ENCODE assay signal across 22 cellular contexts in the genomic region with DNA sequence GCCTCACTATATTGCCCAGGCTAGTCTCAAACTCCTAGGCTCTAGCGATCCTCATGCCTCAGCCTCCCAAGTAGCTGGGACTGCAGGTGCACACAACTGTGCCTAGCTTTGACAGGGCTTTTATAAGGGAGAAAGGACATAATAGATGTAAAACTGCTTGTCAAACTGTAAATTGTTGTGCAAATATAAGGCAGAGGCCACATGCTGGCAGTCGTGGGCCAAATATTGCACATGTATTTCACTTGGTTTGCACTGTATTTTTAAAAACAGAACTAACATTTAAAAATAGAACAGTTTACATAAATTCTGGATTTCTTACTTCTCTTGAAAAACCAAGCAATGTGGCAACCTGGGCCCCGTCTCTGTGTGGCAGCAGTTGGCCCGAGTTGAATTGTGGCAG. TPM values are rescaled to one million over a fixed set of nuclear protein-coding genes. Genes with fewer than 3 reads are reported as not detected.
"Had no signal": no experiment of that assay in that cellular context is flagged by ENCODE, and none has a peak within 500 bp of the region (broad histone marks: within the 10 kb centered on the region; RNA-seq: fewer than 3 reads in every experiment).

No MANE protein-coding gene starts in this region.

- FAIRE-seq: astrocyte had no signal

- H3K27ac ChIP-seq: breast epithelium, ovary, psoas muscle, skin epidermis, tibial nerve, uterus had no signal

- H3K36me3 Mint-ChIP-seq: immature natural killer cell; naive thymus-derived CD8-positive, alpha-beta T cell had no signal

- H3K4me3 Mint-ChIP-seq: immature natural killer cell; naive thymus-derived CD8-positive, alpha-beta T cell had no signal

- H3K27ac Mint-ChIP-seq: immature natural killer cell; naive thymus-derived CD8-positive, alpha-beta T cell had no signal

- H3K27me3 ChIP-seq: breast epithelium, ovary, tibial nerve, uterus had no signal

- H3K4me3 ChIP-seq: breast epithelium, ovary, psoas muscle, skin epidermis, tibial nerve, uterus had no signal

- H3K9me3 ChIP-seq: breast epithelium, ovary, psoas muscle, tibial nerve, uterus had no signal

- H3K4me1 ChIP-seq: breast epithelium, psoas muscle, tibial nerve, uterus had no signal

- H3K9me3 Mint-ChIP-seq: immature natural killer cell had no signal

- H3K36me3 ChIP-seq: breast epithelium, ovary, tibial nerve, uterus had no signal

- DNase-seq: activated CD4-positive, alpha-beta T cell treated with anti-CD3 and anti-CD28 coated beads, Interleukin-2, amount 50 U/mL, for 1 hour; activated CD4-positive, CD25-positive, alpha-beta regulatory T cell treated with anti-CD3 and anti-CD28 coated beads, Interleukin-2, amount 50 U/mL, for 72 hours; activated CD8-positive, alpha-beta memory T cell treated with anti-CD3 and anti-CD28 coated beads, Interleukin-2, amount 50 U/mL, for 4 hours; activated effector memory CD4-positive, alpha-beta T cell treated with Interleukin-2 at 50 U/mL for 16 hours; activated naive CD4-positive, alpha-beta T cell treated with anti-CD3 and anti-CD28 coated beads, Interleukin-2, amount 50 U/mL, for 16 hours; activated T-cell treated with anti-CD3 and anti-CD28 coated beads, Interleukin-2, amount 50 U/mL, for 48 hours; effector CD4-positive, alpha-beta T cell; immature natural killer cell; naive thymus-derived CD8-positive, alpha-beta T cell; ovary; psoas muscle; right cardiac atrium; stimulated activated naive CD8-positive, alpha-beta T cell treated with anti-CD3 and anti-CD28 coated beads, Interleukin-15, Interleukin-2, amounts not matched to agents 100 U/mL and 50 U/mL, for 24 hours; substantia nigra; T1000; uterus had no signal

- H3K4me1 Mint-ChIP-seq: immature natural killer cell; naive thymus-derived CD8-positive, alpha-beta T cell had no signal

RNA-seq across cellular contexts. Expression of gene MYO3B, which starts 31.2 kb away (rescaled TPM):
- total RNA-seq: astrocyte; mesenteric fat pad; naive thymus-derived CD8-positive, alpha-beta T cell; right cardiac atrium had no signal
- polyA plus RNA-seq: immature natural killer cell; liver; naive thymus-derived CD8-positive, alpha-beta T cell; psoas muscle; right cardiac atrium had no signal
